In the genomic region with DNA sequence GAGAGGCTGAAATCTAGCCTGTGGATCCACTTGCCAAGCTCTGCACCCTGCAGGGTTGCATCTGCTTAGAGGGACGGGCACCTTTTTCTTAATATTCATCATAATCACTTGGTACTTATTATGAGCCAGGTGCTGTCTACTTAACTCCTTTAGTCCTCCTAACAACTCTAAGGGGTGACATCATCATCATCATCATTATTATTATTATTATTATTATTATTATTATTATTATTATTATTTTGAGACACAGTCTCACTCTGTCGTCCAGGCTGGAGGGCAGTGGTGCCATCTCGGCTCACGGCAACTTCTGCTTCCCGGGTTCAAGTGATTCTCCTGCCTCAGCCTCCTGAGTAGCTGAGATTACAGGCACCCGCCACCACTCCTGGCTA, we compare ENCODE assay signal across 11 cellular contexts. TPM values are rescaled to one million over a fixed set of nuclear protein-coding genes. Genes with fewer than 3 reads are reported as not detected.
DNase-seq lines count a peak whose midpoint lies in the region; ATAC-seq, FAIRE-seq and TF ChIP-seq lines count a peak whose summit lies in the region.
"Not testable (repeated sequence)": the region's sequence is repeated elsewhere in the genome, so short reads cannot be mapped to it uniquely, and the experiment has no call there.
"Had no signal": no experiment of that assay in that cellular context is flagged by ENCODE, and none has a peak within 500 bp of the region (broad histone marks: within the 10 kb centered on the region; RNA-seq: fewer than 3 reads in every experiment).

No MANE protein-coding gene starts in this region.

- H3K27me3 ChIP-seq in CD4-positive, CD25-positive, alpha-beta regulatory T cell (ENCODE audit: control insufficient read depth, insufficient read depth, low read length), result not testable (repeated sequence)
- peaks cover 2 to 31% of the 10 kb centered on the region in 2 experiments; a peak in 4 of 5 replicates for H3K27me3 ChIP-seq in HepG2 (ENCODE audit: control insufficient read depth in 1 of 2, insufficient read depth in 2 of 2, low read length in 2 of 2)

- TF ChIP-seq EP300 in HepG2 (IDR thresholded peaks at IDR 0.05; ENCODE audit: low read depth in 2 of 2, low read length in 2 of 2); HepG2 (CRISPR knock-in tag; IDR thresholded peaks at IDR 0.05; ENCODE audit: borderline replicate concordance): not testable (repeated sequence)

- H3K36me3 Mint-ChIP-seq in CD4-positive, CD25-positive, alpha-beta regulatory T cell, result peaks cover 50% of the 10 kb centered on the region
- not testable (repeated sequence) for H3K36me3 Mint-ChIP-seq in IgD-negative memory B cell
- peaks cover 56% of the 10 kb centered on the region for H3K36me3 Mint-ChIP-seq in T-cell
- H3K36me3 Mint-ChIP-seq in activated CD4-positive, alpha-beta T cell treated with anti-CD3 and anti-CD28 coated beads for 36 hours (ENCODE audit: low read depth), result peaks cover 75% of the 10 kb centered on the region
- peaks cover 25% of the 10 kb centered on the region for H3K36me3 Mint-ChIP-seq in activated naive CD4-positive, alpha-beta T cell treated with anti-CD3 and anti-CD28 coated beads, Interleukin-2, amount 50 U/mL, for 24 hours
- H3K36me3 Mint-ChIP-seq in stimulated activated memory B cell treated with anti-CD40 and anti-IgM and Interleukin-4, amounts not matched to agents 10 μg/mL and 1 μg/mL and 100 μg/mL, for 72 hours, result peaks cover 68% of the 10 kb centered on the region

- H3K9me3 Mint-ChIP-seq in CD4-positive, CD25-positive, alpha-beta regulatory T cell; IgD-negative memory B cell; T-cell; activated CD4-positive, alpha-beta T cell treated with anti-CD3 and anti-CD28 coated beads for 36 hours (ENCODE audit: low read depth); activated naive CD4-positive, alpha-beta T cell treated with anti-CD3 and anti-CD28 coated beads, Interleukin-2, amount 50 U/mL, for 24 hours; stimulated activated memory B cell treated with anti-CD40 and anti-IgM and Interleukin-4, amounts not matched to agents 10 μg/mL and 1 μg/mL and 100 μg/mL, for 72 hours: not testable (repeated sequence)

- WGBS in HepG2 (ENCODE audit: low lambda C conversion rate), result 59% methylated on average over 6 of the region's 6 CpGs

- CTCF ChIA-PET in T-cell (lab: Charles Lee); activated CD4-positive, alpha-beta T cell treated with anti-CD3 and anti-CD28 coated beads for 36 hours (lab: Charles Lee); HepG2 (lab: Yijun Ruan, JAX; ENCODE audit: low intra/inter-chr PET ratio, low total read pairs): not testable (repeated sequence)

- H3K4me2 ChIP-seq in HepG2 (ENCODE audit: low read depth, low read length), result not testable (repeated sequence)

- in situ Hi-C loops in HepG2 (cut with HindIII; ENCODE audit: extremely low pct_ligation_motif_present, low pct_unique_long_range_greater_than_20kb), result not testable (repeated sequence)

- not testable (repeated sequence) for DNase-seq in CD4-positive, CD25-positive, alpha-beta regulatory T cell; T-cell; activated CD4-positive, alpha-beta T cell treated with anti-CD3 and anti-CD28 coated beads for 36 hours; HepG2 (ENCODE audit: low spot score)

- not testable (repeated sequence) for BruUV-seq in HepG2 (replicated peaks; lab: Mats Ljungman, UMichigan)

- not testable (repeated sequence) for H3K27me3 Mint-ChIP-seq in CD4-positive, CD25-positive, alpha-beta regulatory T cell; IgD-negative memory B cell; T-cell; activated CD4-positive, alpha-beta T cell treated with anti-CD3 and anti-CD28 coated beads for 36 hours; activated naive CD4-positive, alpha-beta T cell treated with anti-CD3 and anti-CD28 coated beads, Interleukin-2, amount 50 U/mL, for 24 hours; stimulated activated memory B cell treated with anti-CD40 and anti-IgM and Interleukin-4, amounts not matched to agents 10 μg/mL and 1 μg/mL and 100 μg/mL, for 72 hours

- not testable (repeated sequence) for H3K9ac ChIP-seq in HepG2 (ENCODE audit: insufficient read depth, low read depth, low read length)

- not testable (repeated sequence) for TF ChIP-seq CTCF in HepG2 (CRISPR knock-in tag; IDR thresholded peaks at IDR 0.05)

- not testable (repeated sequence) for TF ChIP-seq POLR2A in HepG2 (IDR thresholded peaks at IDR 0.05; ENCODE audit: insufficient read depth in 1 of 2, low read depth in 2 of 2, low read length in 2 of 2)

- not testable (repeated sequence) for H3K4me3 ChIP-seq in CD4-positive, CD25-positive, alpha-beta regulatory T cell (ENCODE audit: low read depth, low read length); HepG2 (replicated peaks in 1 of 3; ENCODE audit: insufficient read depth in 1 of 3, low read depth in 2 of 3, low read length in 3 of 3)

- peak overlapping the region in 2 of 4 donors; percentile 38 to 71 for H3K4me3 Mint-ChIP-seq in CD4-positive, CD25-positive, alpha-beta regulatory T cell
- H3K4me3 Mint-ChIP-seq in IgD-negative memory B cell (peak overlapping the region in 3 of 4 donors; percentile 62 to 81 (median 68)), T-cell (peak overlapping the region in 1 of 3 donors; percentile 31)
- not testable (repeated sequence) for H3K4me3 Mint-ChIP-seq in activated CD4-positive, alpha-beta T cell treated with anti-CD3 and anti-CD28 coated beads for 36 hours; activated naive CD4-positive, alpha-beta T cell treated with anti-CD3 and anti-CD28 coated beads, Interleukin-2, amount 50 U/mL, for 24 hours
- peak overlapping the region; percentile 26 for H3K4me3 Mint-ChIP-seq in stimulated activated memory B cell treated with anti-CD40 and anti-IgM and Interleukin-4, amounts not matched to agents 10 μg/mL and 1 μg/mL and 100 μg/mL, for 72 hours

- H3K4me1 ChIP-seq in CD4-positive, CD25-positive, alpha-beta regulatory T cell (ENCODE audit: control insufficient read depth, insufficient read depth, low read length, poor library complexity, severe bottlenecking), result peaks cover 56% of the 10 kb centered on the region
- H3K4me1 ChIP-seq in HepG2 (ENCODE audit: insufficient read depth, low read length), result not testable (repeated sequence)

- peak overlapping the region; percentile 74 to 97 (median 86) for H3K27ac Mint-ChIP-seq in CD4-positive, CD25-positive, alpha-beta regulatory T cell
- peak overlapping the region; percentile 63 to 97 (median 78) for H3K27ac Mint-ChIP-seq in IgD-negative memory B cell
- peak overlapping the region; percentile 51 to 80 for H3K27ac Mint-ChIP-seq in T-cell
- H3K27ac Mint-ChIP-seq in activated CD4-positive, alpha-beta T cell treated with anti-CD3 and anti-CD28 coated beads for 36 hours, result peak overlapping the region; percentile 42
- H3K27ac Mint-ChIP-seq in activated naive CD4-positive, alpha-beta T cell treated with anti-CD3 and anti-CD28 coated beads, Interleukin-2, amount 50 U/mL, for 24 hours, result peak overlapping the region; percentile 46
- peak overlapping the region; percentile 84 for H3K27ac Mint-ChIP-seq in stimulated activated memory B cell treated with anti-CD40 and anti-IgM and Interleukin-4, amounts not matched to agents 10 μg/mL and 1 μg/mL and 100 μg/mL, for 72 hours

- H4K20me1 ChIP-seq in HepG2 (ENCODE audit: insufficient read depth, low read length), result not testable (repeated sequence)

- POLR2A ChIA-PET in T-cell (lab: Charles Lee); HepG2 (lab: Yijun Ruan, JAX): not testable (repeated sequence)
- POLR2A ChIA-PET in activated CD4-positive, alpha-beta T cell treated with anti-CD3 and anti-CD28 coated beads for 36 hours (lab: Charles Lee), result interaction anchor here (0.6 kb wide), 1 partner anchor 63 kb away, joined by 4 read pairs; no protein-coding TSS in a partner anchor

- ATAC-seq in CD4-positive, CD25-positive, alpha-beta regulatory T cell (ENCODE audit: low read depth in 2 of 2); activated CD4-positive, alpha-beta T cell treated with anti-CD3 and anti-CD28 coated beads for 36 hours; HepG2; stimulated activated memory B cell treated with anti-CD40 and anti-IgM and Interleukin-4, amounts not matched to agents 10 μg/mL and 1 μg/mL and 100 μg/mL, for 72 hours: not testable (repeated sequence)
- peak in 1 of 4 experiments; percentile 5 for ATAC-seq in T-cell (replicated peaks in 1 of 4)

- not testable (repeated sequence) for H3K9me3 ChIP-seq in CD4-positive, CD25-positive, alpha-beta regulatory T cell (ENCODE audit: control insufficient read depth in 2 of 2, low read length in 2 of 2); HepG2 (ENCODE audit: low read length)

- not testable (repeated sequence) for TF ChIP-seq RAD21 in HepG2 (CRISPR knock-in tag; IDR thresholded peaks at IDR 0.05)

- H2AFZ ChIP-seq in HepG2 (ENCODE audit: low read length), result not testable (repeated sequence)

- peaks cover 58 to 97% (median 74%) of the 10 kb centered on the region in 4 donors for H3K4me1 Mint-ChIP-seq in CD4-positive, CD25-positive, alpha-beta regulatory T cell
- H3K4me1 Mint-ChIP-seq in IgD-negative memory B cell, result peaks cover 67 to 81% (median 80%) of the 10 kb centered on the region in 3 donors
- peaks cover 91 to 96% (median 93%) of the 10 kb centered on the region in 3 donors for H3K4me1 Mint-ChIP-seq in T-cell
- peaks cover 85% of the 10 kb centered on the region for H3K4me1 Mint-ChIP-seq in activated CD4-positive, alpha-beta T cell treated with anti-CD3 and anti-CD28 coated beads for 36 hours
- H3K4me1 Mint-ChIP-seq in activated naive CD4-positive, alpha-beta T cell treated with anti-CD3 and anti-CD28 coated beads, Interleukin-2, amount 50 U/mL, for 24 hours, result peaks cover 90% of the 10 kb centered on the region
- peaks cover 100% of the 10 kb centered on the region for H3K4me1 Mint-ChIP-seq in stimulated activated memory B cell treated with anti-CD40 and anti-IgM and Interleukin-4, amounts not matched to agents 10 μg/mL and 1 μg/mL and 100 μg/mL, for 72 hours

- FAIRE-seq in HepG2 (lab: Jason Lieb, UNC), result not testable (repeated sequence)

- H3K79me2 ChIP-seq in HepG2 (ENCODE audit: insufficient read depth, low read length), result not testable (repeated sequence)

- intact Hi-C loops in activated CD4-positive, alpha-beta T cell treated with anti-CD3 and anti-CD28 coated beads for 36 hours (cut with DNase I, micrococcal nuclease), result loop anchor here in 1 of 2 experiments (2.0 kb wide), 1 partner anchor 13 kb away; no protein-coding TSS in a partner anchor
- intact Hi-C loops in HepG2 (cut with micrococcal nuclease; ENCODE audit: unreplicated experiment), result not testable (repeated sequence)

- H3K27ac ChIP-seq in CD4-positive, CD25-positive, alpha-beta regulatory T cell (ENCODE audit: insufficient read depth, low read length, poor library complexity, severe bottlenecking); HepG2 (ENCODE audit: extremely low read length, insufficient read depth, low read length): not testable (repeated sequence)

- H3K36me3 ChIP-seq in CD4-positive, CD25-positive, alpha-beta regulatory T cell (ENCODE audit: control insufficient read depth, insufficient read depth, low read length), result peaks cover 40% of the 10 kb centered on the region
- H3K36me3 ChIP-seq in HepG2 (replicated peaks in 1 of 2; ENCODE audit: control insufficient read depth in 1 of 2, insufficient read depth in 2 of 2, low read length in 2 of 2), result not testable (repeated sequence)

RNA-seq across cellular contexts. Expression of a gene that starts 8.1 kb away (rescaled TPM):
- total RNA-seq in CD4-positive, CD25-positive, alpha-beta regulatory T cell, result 84.1 TPM
- polyA plus RNA-seq in CD4-positive, CD25-positive, alpha-beta regulatory T cell, result 10 to 100 TPM; 16.5 to 26.8 (median 25.0) TPM
- polyA plus RNA-seq in IgD-negative memory B cell, result 68.0 TPM
- 10 to 100 TPM; 32.0 to 58.5 (median 50.2) TPM for total RNA-seq in T-cell
- total RNA-seq in activated CD4-positive, alpha-beta T cell treated with anti-CD3 and anti-CD28 coated beads for 36 hours, result 10 to 100 TPM; 78.8 to 84.0 TPM
- 0.02 TPM in 1 of 2 replicates, not detected in the other for total RNA-seq in HepG2 (2016; rRNA removed; fragmentation: Illumina TruSeq; extraction: Trizol)
- total RNA-seq in HepG2 (2016; cell fraction: cytosol; rRNA removed; fragmentation: Illumina TruSeq; extraction: Trizol; ENCODE audit: low read depth), result not detected in 2 replicates
- 0.04 TPM in 1 of 2 replicates, not detected in the other for total RNA-seq in HepG2 (2016; cell fraction: insoluble cytoplasmic fraction; rRNA removed; fragmentation: Illumina TruSeq; extraction: Trizol)
- 0.03 TPM in 1 of 2 replicates, not detected in the other for total RNA-seq in HepG2 (2016; cell fraction: membrane; rRNA removed; fragmentation: Illumina TruSeq; extraction: Trizol)
- total RNA-seq in HepG2 (2016; cell fraction: nucleus; rRNA removed; fragmentation: Illumina TruSeq; extraction: Trizol), result not detected in 2 replicates
- 0.09 and 0.11 TPM in 2 replicates for polyA plus RNA-seq in HepG2 (2011; rRNA removed)
- polyA plus RNA-seq in HepG2 (2011; cell fraction: cytosol; rRNA removed), result 0.05 and 0.08 TPM in 2 replicates
- polyA plus RNA-seq in HepG2 (2011; cell fraction: nucleus; rRNA removed), result 0.06 and 0.07 TPM in 2 replicates
- 0.05 and 0.11 TPM in 2 replicates for polyA plus RNA-seq in HepG2 (2012)
- polyA plus RNA-seq in HepG2 (2016; cell fraction: cytosol; fragmentation: Illumina TruSeq; extraction: Trizol; ENCODE audit: low read depth), result not detected in 2 replicates
- not detected in 2 replicates for polyA plus RNA-seq in HepG2 (2016; cell fraction: insoluble cytoplasmic fraction; fragmentation: Illumina TruSeq; extraction: Trizol; ENCODE audit: low read depth)
- not detected in 2 replicates for polyA plus RNA-seq in HepG2 (2016; cell fraction: membrane; fragmentation: Illumina TruSeq; extraction: Trizol; ENCODE audit: low read depth)
- not detected in 2 replicates for polyA plus RNA-seq in HepG2 (2016; cell fraction: nucleus; fragmentation: Illumina TruSeq; extraction: Trizol; ENCODE audit: insufficient read depth, low read depth)
- polyA minus RNA-seq in HepG2 (2011; rRNA and poly(A)+ RNA removed; ENCODE audit: low replicate concordance), result 0.12 and 0.21 TPM in 2 replicates
- not detected in 2 replicates for polyA minus RNA-seq in HepG2 (2011; cell fraction: cytosol; rRNA and poly(A)+ RNA removed)
- polyA minus RNA-seq in HepG2 (2011; cell fraction: nucleus; rRNA and poly(A)+ RNA removed), result 0.13 TPM in 1 of 2 replicates, not detected in the other
- total RNA-seq: GM23248, H4, HT-29 had no signal
- polyA plus RNA-seq: BJ, GM23248 had no signal

Comparison
In these comparisons a context has a peak if more than half of its experiments do, and no peak if none do; other contexts are left out.
1. RNA of a gene that starts 8.1 kb away (total RNA-seq): 84.1 TPM in CD4-positive, CD25-positive, alpha-beta regulatory T cell (single experiment), 78.8 to 84.0 TPM in activated CD4-positive, alpha-beta T cell treated with anti-CD3 and anti-CD28 coated beads for 36 hours and 32.0 to 58.5 TPM in T-cell; 0.02 to 0.04 TPM in HepG2; every median in the first group is over 10 times any median in the second.
2. Peak in every context shown above with its lines, with median percentiles within 50 percentile points of each other: H3K27ac Mint-ChIP-seq.